In genomic region chr10:129361676-129362376, GRCh38 we compare ENCODE assay signal across 24 cellular contexts.
"Had no signal": no experiment of that assay in that cellular context is flagged by ENCODE, and none has a peak within 500 bp of the region (broad histone marks: within the 10 kb centered on the region; RNA-seq: fewer than 3 reads in every experiment).

No MANE protein-coding gene starts in this region.

- H3K4me1 ChIP-seq: left ventricle myocardium inferior, pancreas, psoas muscle, right lobe of liver, stomach, testis, thyroid gland, uterus had no signal

- H3K36me3 ChIP-seq: left ventricle myocardium inferior, pancreas, right lobe of liver, stomach, thyroid gland, uterus had no signal

- DNase-seq: hippocampal formation; immature natural killer cell; kidney; left colon; left ventricle myocardium inferior; midbrain; mucosa of descending colon; naive thymus-derived CD4-positive, alpha-beta T cell; nucleus accumbens; pancreas; psoas muscle; right lobe of liver; stimulated activated CD4-positive, alpha-beta T cell treated with anti-CD3 and anti-CD28 coated beads, Interleukin-12 subunit alpha, Interleukin-12 subunit beta, amount 100 ng/mL, for 4 hours; stimulated activated CD4-positive, alpha-beta T cell treated with anti-CD3 and anti-CD28 coated beads, Interleukin-15, amount 100 ng/mL, for 24 hours; stimulated activated CD4-positive, alpha-beta T cell treated with anti-CD3 and anti-CD28 coated beads, Interleukin-2, amount 100 ng/mL, for 24 hours; stimulated activated CD4-positive, alpha-beta T cell treated with anti-CD3 and anti-CD28 coated beads, Interleukin-4, amount 100 ng/mL, for 1 hour; stimulated activated naive B cell treated with anti-CD40 and anti-IgM and Interleukin-4, amounts not matched to agents 10 μg/mL and 1 μg/mL and 100 μg/mL, for 72 hours; stimulated activated naive CD8-positive, alpha-beta T cell treated with anti-CD3 and anti-CD28 coated beads, Interleukin-15, Interleukin-2, amounts not matched to agents 100 U/mL and 50 U/mL, for 24 hours; stomach; testis; thyroid gland; trophoblast cell; uterus had no signal

- H3K27me3 ChIP-seq: right lobe of liver, testis, thyroid gland, uterus had no signal

- ATAC-seq: left colon; mucosa of descending colon; naive thymus-derived CD4-positive, alpha-beta T cell; pancreas; psoas muscle; right lobe of liver; stimulated activated naive B cell treated with anti-CD40 and anti-IgM and Interleukin-4, amounts not matched to agents 10 μg/mL and 1 μg/mL and 100 μg/mL, for 72 hours; stimulated activated naive CD8-positive, alpha-beta T cell treated with anti-CD3 and anti-CD28 coated beads, Interleukin-15, Interleukin-2, amounts not matched to agents 100 U/mL and 50 U/mL, for 24 hours had no signal

- H3K4me3 ChIP-seq: left ventricle myocardium inferior, mucosa of descending colon, pancreas, psoas muscle, right lobe of liver, smooth muscle cell, stomach, testis, thyroid gland, uterus had no signal

- H3K4me2 ChIP-seq: smooth muscle cell had no signal

- H3K9me3 ChIP-seq: mucosa of descending colon, pancreas, right lobe of liver, testis, thyroid gland had no signal

- H3K27ac ChIP-seq: left ventricle myocardium inferior, pancreas, psoas muscle, right lobe of liver, stomach, testis, thyroid gland, uterus had no signal
